Comparison of ENCODE assay signal across 8 cellular contexts in the genomic region with DNA sequence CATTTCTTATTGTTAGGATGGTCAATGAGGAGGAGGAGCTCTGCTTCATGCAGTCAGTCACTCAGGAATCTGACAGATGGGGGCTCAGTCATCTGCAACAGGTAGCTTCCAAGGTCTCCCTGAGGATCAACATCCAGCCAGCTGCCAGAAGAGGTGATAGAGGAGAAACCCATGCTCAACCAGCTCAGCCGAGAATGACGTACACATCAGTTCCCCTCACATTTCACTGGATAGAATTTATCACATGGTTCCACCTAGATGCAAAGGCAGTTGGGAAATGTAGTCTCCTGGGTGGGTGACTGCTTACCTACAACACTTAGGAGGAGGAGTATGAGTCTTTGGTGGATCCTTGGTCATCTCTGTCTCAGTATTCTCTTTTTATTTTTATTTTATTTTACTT.
DNase-seq lines count a peak whose midpoint lies in the region; ATAC-seq, FAIRE-seq and TF ChIP-seq lines count a peak whose summit lies in the region.

No MANE protein-coding gene starts in this region.

- H3K36me3 ChIP-seq in pancreas: no peaks in the 10 kb centered on the region

- no peak overlapping the region for H3K4me3 ChIP-seq in pancreas
- no peak overlapping the region for H3K4me3 ChIP-seq in coronary artery

- H3K27ac ChIP-seq in pancreas: no peak overlapping the region
- H3K27ac ChIP-seq in coronary artery: no peak overlapping the region

- ATAC-seq in pancreas (peak in 3 of 4 donors; percentile 44 to 62 (median 53)), HG03342 (IDR thresholded peaks at IDR 0.05; ENCODE audit: unreplicated experiment) (no peak)

- H3K9me3 ChIP-seq in pancreas: no peaks in the 10 kb centered on the region

- DNase-seq in stimulated activated CD4-positive, alpha-beta T cell treated with anti-CD3 and anti-CD28 coated beads, Interleukin-1b, Interleukin-23, amount 100 ng/mL, for 48 hours: peak; percentile 33
- DNase-seq in stimulated activated CD4-positive, alpha-beta T cell treated with anti-CD3 and anti-CD28 coated beads, Interleukin-12 subunit alpha, Interleukin-12 subunit beta, amount 100 ng/mL, for 4 hours: no peak
- DNase-seq in NCI-H526 (lab: John Stamatoyannopoulos, UW): peak; percentile 34 to 70
- peak; percentile 78 to 88 for DNase-seq in T47D (ENCODE audit: low read depth in 1 of 2, low spot score in 1 of 2)
- DNase-seq in pancreas: no peak
- no peak for DNase-seq in amniotic stem cell (lab: John Stamatoyannopoulos, UW)
- no peak for DNase-seq in coronary artery (ENCODE audit: low spot score)

- no peaks in the 10 kb centered on the region for H3K27me3 ChIP-seq in pancreas

- no peak for FAIRE-seq in pancreas (lab: Jason Lieb, UNC)

- WGBS in pancreas, 2 donors: 11% methylated on average over 2 of the region's 2 CpGs

- intact Hi-C loops in pancreas (cut with DNase I): no loop called here

- in situ Hi-C loops in T47D (cut with HindIII; ENCODE audit: low pct_unique_long_range_greater_than_20kb, low sequenced_read_pairs): no loop called here

- peaks cover 8 to 17% (median 10%) of the 10 kb centered on the region in 3 donors for H3K4me1 ChIP-seq in pancreas

- TF ChIP-seq CTCF in pancreas (IDR thresholded peaks at IDR 0.05) (no peak), coronary artery (IDR thresholded peaks at IDR 0.05) (no peak)

Comparison
In these comparisons a context has a peak if more than half of its experiments do, and no peak if none do; other contexts are left out.
1. DNase-seq: peak in stimulated activated CD4-positive, alpha-beta T cell treated with anti-CD3 and anti-CD28 coated beads, Interleukin-1b, Interleukin-23, amount 100 ng/mL, for 48 hours (single experiment), NCI-H526 (2 of 2) and T47D (2 of 2); none in stimulated activated CD4-positive, alpha-beta T cell treated with anti-CD3 and anti-CD28 coated beads, Interleukin-12 subunit alpha, Interleukin-12 subunit beta, amount 100 ng/mL, for 4 hours (single experiment), pancreas (0 of 6), amniotic stem cell (single experiment) and coronary artery (single experiment).